ENCODE assay signal across 27 cellular contexts in genomic region chr5:67974054-67974453, GRCh38.
"Had no signal": no experiment of that assay in that cellular context is flagged by ENCODE, and none has a peak within 500 bp of the region (broad histone marks: within the 10 kb centered on the region; RNA-seq: fewer than 3 reads in every experiment).

No MANE protein-coding gene starts in this region.

- H3K4me3 Mint-ChIP-seq: dendritic cell treated with granulocyte-macrophage colony-stimulating factor and Interleukin-4, amounts not matched to agents 40 ng/mL and 50 ng/mL, for 4 days; effector memory CD8-positive, alpha-beta T cell had no signal

- H3K9me3 Mint-ChIP-seq: dendritic cell treated with granulocyte-macrophage colony-stimulating factor and Interleukin-4, amounts not matched to agents 40 ng/mL and 50 ng/mL, for 4 days; effector memory CD8-positive, alpha-beta T cell had no signal

- H3K27me3 ChIP-seq: colonic mucosa, dorsolateral prefrontal cortex, esophagus muscularis mucosa, esophagus squamous epithelium, gastrocnemius medialis, gastroesophageal sphincter had no signal

- H3K27ac ChIP-seq: colonic mucosa, coronary artery, epithelial cell of prostate, esophagus squamous epithelium, foreskin keratinocyte, gastrocnemius medialis had no signal

- H3K27me3 Mint-ChIP-seq: dendritic cell treated with granulocyte-macrophage colony-stimulating factor and Interleukin-4, amounts not matched to agents 40 ng/mL and 50 ng/mL, for 4 days; effector memory CD8-positive, alpha-beta T cell had no signal

- H3K4me3 ChIP-seq: colonic mucosa, coronary artery, dorsolateral prefrontal cortex, esophagus muscularis mucosa, esophagus squamous epithelium, gastrocnemius medialis, gastroesophageal sphincter had no signal

- ATAC-seq: effector memory CD8-positive, alpha-beta T cell; esophagus mucosa; foreskin keratinocyte; gastrocnemius medialis; gastroesophageal sphincter had no signal

- H3K36me3 ChIP-seq: colonic mucosa, esophagus muscularis mucosa, esophagus squamous epithelium, gastrocnemius medialis, gastroesophageal sphincter had no signal

- H3K27ac Mint-ChIP-seq: dendritic cell treated with granulocyte-macrophage colony-stimulating factor and Interleukin-4, amounts not matched to agents 40 ng/mL and 50 ng/mL, for 4 days; effector memory CD8-positive, alpha-beta T cell had no signal

- DNase-seq: cerebellar nuclear complex; colonic mucosa; cortex of kidney; dermis blood vessel endothelial cell; dorsolateral prefrontal cortex; effector CD4-positive, alpha-beta T cell; effector CD8-positive, alpha-beta T cell; effector memory CD4-positive, alpha-beta T cell; effector memory CD8-positive, alpha-beta T cell; erythroblast; esophagus squamous epithelium; foreskin fibroblast; foreskin keratinocyte; foreskin melanocyte; gastrocnemius medialis; glutamatergic neuron; head of caudate nucleus had no signal

- FAIRE-seq: colon, endometrium, endothelial cell of umbilical vein, frontal cortex had no signal

- H3K9me3 ChIP-seq: colonic mucosa, esophagus muscularis mucosa, esophagus squamous epithelium, gastrocnemius medialis, gastroesophageal sphincter had no signal

- H3K4me1 ChIP-seq: foreskin keratinocyte had no signal
